ENCODE assay signal across 1 cellular context in genomic region chr19:16076154-16076957, GRCh38.
TF ChIP-seq lines count a peak whose summit lies in the region.

TSS of gene TPM4 (plus strand) at chr19:16076495. CDS start at chr19:16076566, 71 bp downstream.

TF ChIP-seq in HepG2, 621 proteins besides CTCF, POLR2A, EP300 and RAD21 (continued from another document and continues in another):
- TF ChIP-seq ZBTB14 (CRISPR knock-in tag; IDR thresholded peaks at IDR 0.05) (0 out of 2 replicates have a peak, but pooled peaks have one; percentile 16), SRSF4 (IDR thresholded peaks at IDR 0.05; ENCODE audit: low read depth, low read length, poor library complexity, severe bottlenecking) (no peak), IRF2 (CRISPR knock-in tag; IDR thresholded peaks at IDR 0.05) (no peak), RBFOX2 (IDR thresholded peaks at IDR 0.05; ENCODE audit: low read depth, low read length) (peak; percentile 89), TFAP4 (IDR thresholded peaks at IDR 0.05; ENCODE audit: borderline replicate concordance, low read depth) (peak; percentile 74; the same call in 1 of the 2 replicates), ZNF501 (CRISPR knock-in tag; IDR thresholded peaks at IDR 0.05) (peak; percentile 77; the same call in 1 of the 2 replicates), EED (CRISPR knock-in tag; IDR thresholded peaks at IDR 0.05) (no peak), ZNF446 (CRISPR knock-in tag; IDR thresholded peaks at IDR 0.05) (0 out of 2 replicates have a peak, but pooled peaks have one; percentile 72), ZNF710 (CRISPR knock-in tag; IDR thresholded peaks at IDR 0.05; ENCODE audit: borderline replicate concordance) (peak; percentile 37; the same call in 1 of the 2 replicates), TOPORS (CRISPR knock-in tag; IDR thresholded peaks at IDR 0.05) (peak; percentile 56; the same call in 1 of the 2 replicates), HINFP (CRISPR knock-in tag; IDR thresholded peaks at IDR 0.05; ENCODE audit: low read depth) (peak; percentile 20; the same call in 1 of the 2 replicates), SMARCC2 (IDR thresholded peaks at IDR 0.05) (no peak), TBX2 (CRISPR knock-in tag; IDR thresholded peaks at IDR 0.05; ENCODE audit: borderline replicate concordance) (peak; percentile 17; the same call in 1 of the 2 replicates), ZKSCAN1 (IDR thresholded peaks at IDR 0.05; ENCODE audit: low read length) (no peak), ZBTB21 (CRISPR knock-in tag; IDR thresholded peaks at IDR 0.05) (peak; percentile 91), CHD4 (IDR thresholded peaks at IDR 0.05; ENCODE audit: borderline replicate concordance, low read length) (no peak), BRF2 (CRISPR knock-in tag; IDR thresholded peaks at IDR 0.05) (no peak), CBX1 (IDR thresholded peaks at IDR 0.05; ENCODE audit: low read depth) (peak; percentile 46), SRSF1 (optimal IDR thresholded peaks at IDR 0.05; ENCODE audit: low read depth, low read length) (peak; percentile 26), NR2F6 (IDR thresholded peaks at IDR 0.05) (no peak), NR2F6 (CRISPR knock-in tag; IDR thresholded peaks at IDR 0.05) (peak; percentile 26; the same call in 1 of the 2 replicates), ZSCAN9 (CRISPR knock-in tag; IDR thresholded peaks at IDR 0.05; ENCODE audit: borderline replicate concordance) (0 out of 2 replicates have a peak, but pooled peaks have one; percentile 1), ATF7-NPFF (CRISPR knock-in tag; IDR thresholded peaks at IDR 0.05; ENCODE audit: low read depth) (peak; percentile 77), SP2 (CRISPR knock-in tag; IDR thresholded peaks at IDR 0.05) (0 out of 2 replicates have a peak, but pooled peaks have one; percentile 19), ZNF225 (CRISPR knock-in tag; IDR thresholded peaks at IDR 0.05) (no peak), ELF1 (CRISPR knock-in tag; IDR thresholded peaks at IDR 0.05) (0 out of 2 replicates have a peak, but pooled peaks have one; percentile 10), ONECUT2 (CRISPR knock-in tag; IDR thresholded peaks at IDR 0.05) (no peak), MAFG (CRISPR knock-in tag; IDR thresholded peaks at IDR 0.05) (no peak), ZBTB42 (CRISPR knock-in tag; IDR thresholded peaks at IDR 0.05) (peak; percentile 98), GLI4 (CRISPR knock-in tag; IDR thresholded peaks at IDR 0.05; ENCODE audit: borderline replicate concordance) (peak; percentile 34; the same call in 1 of the 2 replicates), MYPOP (CRISPR knock-in tag; IDR thresholded peaks at IDR 0.05) (peak; percentile 32; the same call in 1 of the 2 replicates), ARNT2 (CRISPR knock-in tag; IDR thresholded peaks at IDR 0.05; ENCODE audit: low read depth) (peak; percentile 67), NFIB (CRISPR knock-in tag; IDR thresholded peaks at IDR 0.05; ENCODE audit: borderline replicate concordance) (no peak), ZNF589 (CRISPR knock-in tag; conservative IDR thresholded peaks at IDR 0.05) (no peak)
- TF ChIP-seq, protein P1, sequence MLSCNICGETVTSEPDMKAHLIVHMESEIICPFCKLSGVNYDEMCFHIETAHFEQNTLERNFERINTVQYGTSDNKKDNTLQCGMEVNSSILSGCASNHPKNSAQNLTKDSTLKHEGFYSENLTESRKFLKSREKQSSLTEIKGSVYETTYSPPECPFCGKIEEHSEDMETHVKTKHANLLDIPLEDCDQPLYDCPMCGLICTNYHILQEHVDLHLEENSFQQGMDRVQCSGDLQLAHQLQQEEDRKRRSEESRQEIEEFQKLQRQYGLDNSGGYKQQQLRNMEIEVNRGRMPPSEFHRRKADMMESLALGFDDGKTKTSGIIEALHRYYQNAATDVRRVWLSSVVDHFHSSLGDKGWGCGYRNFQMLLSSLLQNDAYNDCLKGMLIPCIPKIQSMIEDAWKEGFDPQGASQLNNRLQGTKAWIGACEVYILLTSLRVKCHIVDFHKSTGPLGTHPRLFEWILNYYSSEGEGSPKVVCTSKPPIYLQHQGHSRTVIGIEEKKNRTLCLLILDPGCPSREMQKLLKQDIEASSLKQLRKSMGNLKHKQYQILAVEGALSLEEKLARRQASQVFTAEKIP (CRISPR knock-in tag; IDR thresholded peaks at IDR 0.05; ENCODE audit: borderline replicate concordance), result no peak
- TF ChIP-seq, protein P2, sequence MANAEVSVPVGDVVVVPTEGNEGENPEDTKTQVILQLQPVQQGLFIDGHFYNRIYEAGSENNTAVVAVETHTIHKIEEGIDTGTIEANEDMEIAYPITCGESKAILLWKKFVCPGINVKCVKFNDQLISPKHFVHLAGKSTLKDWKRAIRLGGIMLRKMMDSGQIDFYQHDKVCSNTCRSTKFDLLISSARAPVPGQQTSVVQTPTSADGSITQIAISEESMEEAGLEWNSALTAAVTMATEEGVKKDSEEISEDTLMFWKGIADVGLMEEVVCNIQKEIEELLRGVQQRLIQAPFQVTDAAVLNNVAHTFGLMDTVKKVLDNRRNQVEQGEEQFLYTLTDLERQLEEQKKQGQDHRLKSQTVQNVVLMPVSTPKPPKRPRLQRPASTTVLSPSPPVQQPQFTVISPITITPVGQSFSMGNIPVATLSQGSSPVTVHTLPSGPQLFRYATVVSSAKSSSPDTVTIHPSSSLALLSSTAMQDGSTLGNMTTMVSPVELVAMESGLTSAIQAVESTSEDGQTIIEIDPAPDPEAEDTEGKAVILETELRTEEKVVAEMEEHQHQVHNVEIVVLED (CRISPR knock-in tag; IDR thresholded peaks at IDR 0.05; ENCODE audit: borderline replicate concordance), result peak; percentile 53
- TF ChIP-seq, protein P3, sequence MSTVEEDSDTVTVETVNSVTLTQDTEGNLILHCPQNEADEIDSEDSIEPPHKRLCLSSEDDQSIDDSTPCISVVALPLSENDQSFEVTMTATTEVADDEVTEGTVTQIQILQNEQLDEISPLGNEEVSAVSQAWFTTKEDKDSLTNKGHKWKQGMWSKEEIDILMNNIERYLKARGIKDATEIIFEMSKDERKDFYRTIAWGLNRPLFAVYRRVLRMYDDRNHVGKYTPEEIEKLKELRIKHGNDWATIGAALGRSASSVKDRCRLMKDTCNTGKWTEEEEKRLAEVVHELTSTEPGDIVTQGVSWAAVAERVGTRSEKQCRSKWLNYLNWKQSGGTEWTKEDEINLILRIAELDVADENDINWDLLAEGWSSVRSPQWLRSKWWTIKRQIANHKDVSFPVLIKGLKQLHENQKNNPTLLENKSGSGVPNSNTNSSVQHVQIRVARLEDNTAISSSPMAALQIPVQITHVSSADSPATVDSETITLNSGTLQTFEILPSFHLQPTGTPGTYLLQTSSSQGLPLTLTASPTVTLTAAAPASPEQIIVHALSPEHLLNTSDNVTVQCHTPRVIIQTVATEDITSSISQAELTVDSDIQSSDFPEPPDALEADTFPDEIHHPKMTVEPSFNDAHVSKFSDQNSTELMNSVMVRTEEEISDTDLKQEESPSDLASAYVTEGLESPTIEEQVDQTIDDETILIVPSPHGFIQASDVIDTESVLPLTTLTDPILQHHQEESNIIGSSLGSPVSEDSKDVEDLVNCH (CRISPR knock-in tag; IDR thresholded peaks at IDR 0.05), result no peak
- TF ChIP-seq, protein P4, sequence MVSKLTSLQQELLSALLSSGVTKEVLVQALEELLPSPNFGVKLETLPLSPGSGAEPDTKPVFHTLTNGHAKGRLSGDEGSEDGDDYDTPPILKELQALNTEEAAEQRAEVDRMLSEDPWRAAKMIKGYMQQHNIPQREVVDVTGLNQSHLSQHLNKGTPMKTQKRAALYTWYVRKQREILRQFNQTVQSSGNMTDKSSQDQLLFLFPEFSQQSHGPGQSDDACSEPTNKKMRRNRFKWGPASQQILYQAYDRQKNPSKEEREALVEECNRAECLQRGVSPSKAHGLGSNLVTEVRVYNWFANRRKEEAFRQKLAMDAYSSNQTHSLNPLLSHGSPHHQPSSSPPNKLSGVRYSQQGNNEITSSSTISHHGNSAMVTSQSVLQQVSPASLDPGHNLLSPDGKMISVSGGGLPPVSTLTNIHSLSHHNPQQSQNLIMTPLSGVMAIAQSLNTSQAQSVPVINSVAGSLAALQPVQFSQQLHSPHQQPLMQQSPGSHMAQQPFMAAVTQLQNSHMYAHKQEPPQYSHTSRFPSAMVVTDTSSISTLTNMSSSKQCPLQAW (CRISPR knock-in tag; IDR thresholded peaks at IDR 0.05), result 0 out of 2 replicates have a peak, but pooled peaks have one; percentile 59
- TF ChIP-seq, protein P5, sequence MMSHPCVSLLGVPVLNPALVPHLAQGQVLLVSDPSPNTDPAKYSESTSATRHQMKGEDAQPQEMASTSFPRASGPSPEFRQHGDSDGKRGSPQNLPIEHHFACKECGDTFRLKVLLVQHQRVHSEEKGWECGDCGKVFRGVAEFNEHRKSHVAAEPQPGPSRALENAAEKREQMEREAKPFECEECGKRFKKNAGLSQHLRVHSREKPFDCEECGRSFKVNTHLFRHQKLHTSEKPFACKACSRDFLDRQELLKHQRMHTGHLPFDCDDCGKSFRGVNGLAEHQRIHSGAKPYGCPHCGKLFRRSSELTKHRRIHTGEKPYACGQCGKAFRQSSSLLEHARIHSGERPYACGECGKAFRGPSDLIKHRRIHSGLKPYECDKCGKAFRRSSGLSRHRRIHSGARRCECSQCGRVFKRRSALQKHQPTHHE (CRISPR knock-in tag; IDR thresholded peaks at IDR 0.05; ENCODE audit: borderline replicate concordance), result no peak
- TF ChIP-seq, protein P6, sequence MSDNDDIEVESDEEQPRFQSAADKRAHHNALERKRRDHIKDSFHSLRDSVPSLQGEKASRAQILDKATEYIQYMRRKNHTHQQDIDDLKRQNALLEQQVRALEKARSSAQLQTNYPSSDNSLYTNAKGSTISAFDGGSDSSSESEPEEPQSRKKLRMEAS (IDR thresholded peaks at IDR 0.05), result peak; percentile 49; the same call in 1 of the 2 replicates
- TF ChIP-seq, protein P7, sequence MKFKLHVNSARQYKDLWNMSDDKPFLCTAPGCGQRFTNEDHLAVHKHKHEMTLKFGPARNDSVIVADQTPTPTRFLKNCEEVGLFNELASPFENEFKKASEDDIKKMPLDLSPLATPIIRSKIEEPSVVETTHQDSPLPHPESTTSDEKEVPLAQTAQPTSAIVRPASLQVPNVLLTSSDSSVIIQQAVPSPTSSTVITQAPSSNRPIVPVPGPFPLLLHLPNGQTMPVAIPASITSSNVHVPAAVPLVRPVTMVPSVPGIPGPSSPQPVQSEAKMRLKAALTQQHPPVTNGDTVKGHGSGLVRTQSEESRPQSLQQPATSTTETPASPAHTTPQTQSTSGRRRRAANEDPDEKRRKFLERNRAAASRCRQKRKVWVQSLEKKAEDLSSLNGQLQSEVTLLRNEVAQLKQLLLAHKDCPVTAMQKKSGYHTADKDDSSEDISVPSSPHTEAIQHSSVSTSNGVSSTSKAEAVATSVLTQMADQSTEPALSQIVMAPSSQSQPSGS (CRISPR knock-in tag; IDR thresholded peaks at IDR 0.05), result peak; percentile 71; the same call in 1 of the 2 replicates
